1 cellular context compared by ENCODE assay signal in genomic region chr2:209097168-209097567, GRCh38.
TF ChIP-seq lines count a peak whose summit lies in the region.

No MANE protein-coding gene starts in this region.

TF ChIP-seq in WTC11, 78 proteins besides CTCF, POLR2A, EP300 and RAD21:
- TF ChIP-seq USF2 (CRISPR knock-in tag; IDR thresholded peaks at IDR 0.05) (peak; percentile 49), NR1H2 (CRISPR knock-in tag; IDR thresholded peaks at IDR 0.05) (no peak)
